Comparison of ENCODE assay signal across 22 cellular contexts in genomic region chr22:37210041-37210803, GRCh38. TPM values are rescaled to one million over a fixed set of nuclear protein-coding genes. Genes with fewer than 3 reads are reported as not detected.
DNase-seq lines count a peak whose midpoint lies in the region; ATAC-seq and TF ChIP-seq lines count a peak whose summit lies in the region.
"Had no signal": no experiment of that assay in that cellular context is flagged by ENCODE, and none has a peak within 500 bp of the region (broad histone marks: within the 10 kb centered on the region; RNA-seq: fewer than 3 reads in every experiment).

No MANE protein-coding gene starts in this region.

- H3K27ac ChIP-seq in right lobe of liver (no peak overlapping the region), sigmoid colon (no peak overlapping the region)
- H3K27ac ChIP-seq: body of pancreas, epithelial cell of prostate, vagina, WERI-Rb-1 had no signal

- peaks cover 61% of the 10 kb centered on the region for H3K4me1 Mint-ChIP-seq in activated naive CD4-positive, alpha-beta T cell treated with anti-CD3 and anti-CD28 coated beads for 36 hours (ENCODE audit: low read depth)
- H3K4me1 Mint-ChIP-seq in T-cell, result peaks cover 49 to 74% (median 51%) of the 10 kb centered on the region in 3 donors

- H3K27me3 ChIP-seq in right lobe of liver (no peaks in the 10 kb centered on the region), sigmoid colon (peaks cover 0 to 17% (median 4%) of the 10 kb centered on the region in 3 donors)
- H3K27me3 ChIP-seq: body of pancreas, vagina had no signal

- TF ChIP-seq EP300 in sigmoid colon (IDR thresholded peaks at IDR 0.05), result no peak

- H3K9me3 ChIP-seq in right lobe of liver (no peaks in the 10 kb centered on the region), sigmoid colon (no peaks in the 10 kb centered on the region)
- H3K9me3 ChIP-seq: body of pancreas, vagina had no signal

- no peaks in the 10 kb centered on the region for H3K9me3 Mint-ChIP-seq in activated naive CD4-positive, alpha-beta T cell treated with anti-CD3 and anti-CD28 coated beads for 36 hours
- no peaks in the 10 kb centered on the region for H3K9me3 Mint-ChIP-seq in T-cell
- H3K9me3 Mint-ChIP-seq: CD8-positive, alpha-beta memory T cell; dendritic cell treated with granulocyte-macrophage colony-stimulating factor and Interleukin-4, amounts not matched to agents 40 ng/mL and 50 ng/mL, for 4 days had no signal

- peak; percentile 7 for DNase-seq in activated naive CD4-positive, alpha-beta T cell treated with anti-CD3 and anti-CD28 coated beads for 36 hours
- no peak for DNase-seq in activated naive CD4-positive, alpha-beta T cell (lab: John Stamatoyannopoulos, UW)
- DNase-seq in T-cell (no peak), right lobe of liver (peak in 2 of 3 donors; percentile 11 to 47), sigmoid colon (peak; percentile 55), NCI-H446 treated with DMSO at 0.1 percent for 48 hours (lab: John Stamatoyannopoulos, UW) (no peak), OCI-M1 (lab: John Stamatoyannopoulos, UW) (no peak)
- DNase-seq: activated gamma-delta T cell treated with Interleukin-2 at 50 U/mL for 16 hours; body of pancreas; CD8-positive, alpha-beta memory T cell; foreskin melanocyte; midbrain; NCI-H2029 treated with DMSO at 0.1 percent for 48 hours; NCI-H446; T-helper 1 cell had no signal

- no peaks in the 10 kb centered on the region for H3K27me3 Mint-ChIP-seq in activated naive CD4-positive, alpha-beta T cell treated with anti-CD3 and anti-CD28 coated beads for 36 hours (ENCODE audit: low read depth)
- no peaks in the 10 kb centered on the region for H3K27me3 Mint-ChIP-seq in T-cell

- H3K4me3 ChIP-seq in right lobe of liver (no peak overlapping the region), sigmoid colon (no peak overlapping the region)
- H3K4me3 ChIP-seq: body of pancreas, vagina had no signal

- H3K27ac Mint-ChIP-seq in activated naive CD4-positive, alpha-beta T cell treated with anti-CD3 and anti-CD28 coated beads for 36 hours, result peak overlapping the region; percentile 28
- H3K27ac Mint-ChIP-seq in T-cell, result peak overlapping the region; percentile 40 to 76
- H3K27ac Mint-ChIP-seq: dendritic cell treated with granulocyte-macrophage colony-stimulating factor and Interleukin-4, amounts not matched to agents 40 ng/mL and 50 ng/mL, for 4 days had no signal

- H3K4me1 ChIP-seq in right lobe of liver (no peaks in the 10 kb centered on the region), sigmoid colon (no peaks in the 10 kb centered on the region)
- H3K4me1 ChIP-seq: vagina had no signal

- peaks cover 16% of the 10 kb centered on the region for H3K36me3 Mint-ChIP-seq in activated naive CD4-positive, alpha-beta T cell treated with anti-CD3 and anti-CD28 coated beads for 36 hours (ENCODE audit: low read depth)
- H3K36me3 Mint-ChIP-seq in T-cell, result peaks cover 9% of the 10 kb centered on the region

- no peak overlapping the region for H3K4me3 Mint-ChIP-seq in activated naive CD4-positive, alpha-beta T cell treated with anti-CD3 and anti-CD28 coated beads for 36 hours
- H3K4me3 Mint-ChIP-seq in T-cell, result no peak overlapping the region
- H3K4me3 Mint-ChIP-seq: CD8-positive, alpha-beta memory T cell; dendritic cell treated with granulocyte-macrophage colony-stimulating factor and Interleukin-4, amounts not matched to agents 40 ng/mL and 50 ng/mL, for 4 days had no signal

- H3K36me3 ChIP-seq in right lobe of liver, result no peaks in the 10 kb centered on the region
- H3K36me3 ChIP-seq in sigmoid colon, result no peaks in the 10 kb centered on the region
- H3K36me3 ChIP-seq: vagina, WERI-Rb-1 had no signal

- TF ChIP-seq CTCF in right lobe of liver (IDR thresholded peaks at IDR 0.05) (no peak), sigmoid colon (IDR thresholded peaks at IDR 0.05) (no peak)

- ATAC-seq in T-cell (replicated peaks in 1 of 4) (no peak), right lobe of liver (no peak), HG02763 (IDR thresholded peaks at IDR 0.05; ENCODE audit: unreplicated experiment) (no peak)
- ATAC-seq: body of pancreas, Right ventricle myocardium inferior had no signal

- POLR2A ChIA-PET in T-cell (lab: Charles Lee), result no interaction called here

- intact Hi-C loops in activated naive CD4-positive, alpha-beta T cell treated with anti-CD3 and anti-CD28 coated beads for 36 hours (cut with micrococcal nuclease), result no loop called here
- intact Hi-C loops in right lobe of liver (cut with DNase I) (no loop called here), sigmoid colon (cut with DNase I) (no loop called here)

- WGBS in right lobe of liver (ENCODE audit: insufficient coverage, low coverage, low lambda C conversion rate, missing lambda C conversion rate), result 77% methylated on average over 5 of the region's 15 CpGs
- 66 to 85% methylated on average over 15 of the region's 15 CpGs for WGBS in sigmoid colon, 2 donors

- TF ChIP-seq POLR2A in right lobe of liver (IDR thresholded peaks at IDR 0.05) (no peak), sigmoid colon (IDR thresholded peaks at IDR 0.05) (no peak)

- CTCF ChIA-PET in activated naive CD4-positive, alpha-beta T cell treated with anti-CD3 and anti-CD28 coated beads for 36 hours (lab: Charles Lee), result interaction anchor here (0.9 to 1.3 kb wide), 5 partner anchors 9 to 50 kb away, joined by 3 to 8 read pairs (median 3); no protein-coding TSS in a partner anchor
- CTCF ChIA-PET in T-cell (lab: Charles Lee), result interaction anchor here in 1 of 2 donors (1.6 kb wide), 1 partner anchor 11 kb away, joined by 4 read pairs; no protein-coding TSS in a partner anchor

RNA-seq across cellular contexts. Expression of gene SSTR3, which starts 2.1 kb away (rescaled TPM):
- total RNA-seq in activated naive CD4-positive, alpha-beta T cell treated with anti-CD3 and anti-CD28 coated beads for 36 hours, result 10 to 100 TPM; 28.1 to 28.6 TPM
- total RNA-seq in T-cell (1 to 10 TPM; 4.6 to 8.7 (median 5.3) TPM), right lobe of liver (not detected), sigmoid colon (under 1 TPM in 1 of 4 donors, not detected in 3; 0.36 TPM)
- polyA plus RNA-seq in sigmoid colon, result 1 to 10 TPM in 1 of 3 donors, not detected in 2; 1.7 TPM
- total RNA-seq: M059J, Right ventricle myocardium inferior, vagina had no signal

RNA-seq across cellular contexts. Expression of gene C1QTNF6, which starts 22.2 kb away (rescaled TPM):
- 10 to 100 TPM; 13.4 to 13.6 TPM for total RNA-seq in activated naive CD4-positive, alpha-beta T cell treated with anti-CD3 and anti-CD28 coated beads for 36 hours
- total RNA-seq in T-cell, result 10 to 100 TPM in 4 of 5 donors, 1 to 10 TPM in 1; 9.0 to 26.4 (median 22.0) TPM
- total RNA-seq in right lobe of liver, result 10 to 100 TPM in 2 of 6 experiments, 1 to 10 TPM in 4; 3.3 to 12.6 (median 6.3) TPM
- total RNA-seq in sigmoid colon, result 1 to 10 TPM; 1.1 to 5.5 (median 1.6) TPM
- polyA plus RNA-seq in sigmoid colon, result 10 to 100 TPM in 1 of 3 donors, 1 to 10 TPM in 2; 1.8 to 12.1 (median 1.8) TPM

RNA-seq across cellular contexts. Expression of gene RAC2, which starts 33.8 kb away (rescaled TPM):
- total RNA-seq in activated naive CD4-positive, alpha-beta T cell treated with anti-CD3 and anti-CD28 coated beads for 36 hours, result 100 to 1,000 TPM; 728 to 759 TPM
- total RNA-seq in T-cell, result 100 to 1,000 TPM; 353 to 413 (median 385) TPM
- 10 to 100 TPM in 1 of 6 experiments, 1 to 10 TPM in 5; 3.4 to 12.9 (median 6.5) TPM for total RNA-seq in right lobe of liver
- total RNA-seq in sigmoid colon, result 1 to 10 TPM; 3.0 to 8.0 (median 5.0) TPM
- 100 to 1,000 TPM in 1 of 3 donors, 10 to 100 TPM in 2; 14.8 to 138 (median 17.4) TPM for polyA plus RNA-seq in sigmoid colon

Comparison
In these comparisons a context has a peak if more than half of its experiments do, and no peak if none do; other contexts are left out.
1. DNase-seq: peak in activated naive CD4-positive, alpha-beta T cell treated with anti-CD3 and anti-CD28 coated beads for 36 hours (single experiment), right lobe of liver (2 of 3) and sigmoid colon (single experiment); none in activated naive CD4-positive, alpha-beta T cell (0 of 4), T-cell (0 of 34), NCI-H446 treated with DMSO at 0.1 percent for 48 hours (single experiment) and OCI-M1 (single experiment).
2. RNA of gene SSTR3, which starts 2.1 kb away (total RNA-seq): 28.1 to 28.6 TPM in activated naive CD4-positive, alpha-beta T cell treated with anti-CD3 and anti-CD28 coated beads for 36 hours and 4.6 to 8.7 TPM in T-cell; not detected in right lobe of liver and 0.36 TPM in sigmoid colon; every median in the first group is over 4 times any median in the second.
3. RNA of gene RAC2, which starts 33.8 kb away (total RNA-seq): 728 to 759 TPM in activated naive CD4-positive, alpha-beta T cell treated with anti-CD3 and anti-CD28 coated beads for 36 hours and 353 to 413 TPM in T-cell; 3.4 to 12.9 TPM in right lobe of liver and 3.0 to 8.0 TPM in sigmoid colon; every median in the first group is over 10 times any median in the second.